11 cellular contexts compared by ENCODE assay signal in the genomic region with DNA sequence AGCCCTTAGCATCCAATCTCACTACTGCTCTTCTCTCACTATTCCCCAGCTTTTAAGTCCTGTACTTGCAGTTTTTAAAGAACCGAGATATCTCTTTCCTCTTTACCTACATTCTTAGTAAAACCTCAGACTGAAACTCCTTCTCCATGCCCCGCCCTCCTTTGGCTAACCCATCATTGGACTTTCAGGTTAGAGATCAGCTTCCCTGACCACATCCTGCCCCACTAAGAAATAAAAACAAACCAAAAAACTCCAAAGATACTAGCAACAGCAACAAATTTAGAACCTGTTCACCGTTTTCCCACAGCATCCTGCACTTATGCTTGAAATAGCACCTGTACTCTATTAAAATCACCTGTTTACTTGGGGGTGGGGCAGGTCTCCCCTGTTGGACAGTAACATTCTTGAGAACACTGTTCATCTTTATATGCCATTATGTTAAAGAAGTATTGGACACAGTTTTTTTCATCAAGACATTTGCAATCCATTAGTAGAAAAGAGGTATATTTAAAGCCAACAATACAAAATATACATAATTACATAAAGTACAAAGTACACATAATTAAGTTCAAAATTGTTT. TPM values are rescaled to one million over a fixed set of nuclear protein-coding genes. Genes with fewer than 3 reads are reported as not detected.
DNase-seq lines count a peak whose midpoint lies in the region; ATAC-seq and TF ChIP-seq lines count a peak whose summit lies in the region.
"Had no signal": no experiment of that assay in that cellular context is flagged by ENCODE, and none has a peak within 500 bp of the region (broad histone marks: within the 10 kb centered on the region; RNA-seq: fewer than 3 reads in every experiment).

No MANE protein-coding gene starts in this region.

- H3K27me3 ChIP-seq in BLaER1 treated with 17β-estradiol and CSF1 and Interleukin-3, amounts not matched to agents 10 nM and 100 nM = no peaks in the 10 kb centered on the region
- no peaks in the 10 kb centered on the region for H3K27me3 ChIP-seq in PC-3 (ENCODE audit: low read length)

- no TSS peak for BruUV-seq in PC-3 (replicated peaks; lab: Mats Ljungman, UMichigan)

- ATAC-seq in GM21390 (IDR thresholded peaks at IDR 0.05; ENCODE audit: unreplicated experiment) (peak; percentile 81), PC-3 (no peak), HG03139 (IDR thresholded peaks at IDR 0.05; ENCODE audit: unreplicated experiment) (no peak)
- ATAC-seq: K562 had no signal

- intact Hi-C loops in PC-3 (cut with micrococcal nuclease) = no loop called here

- POLR2A ChIA-PET in PC-3 (lab: Charles Lee; ENCODE audit: unreplicated experiment) = no interaction called here

- no peaks in the 10 kb centered on the region for H4K20me1 ChIP-seq in BLaER1 treated with 17β-estradiol and CSF1 and Interleukin-3, amounts not matched to agents 10 nM and 100 nM
- no peaks in the 10 kb centered on the region for H4K20me1 ChIP-seq in PC-3 (ENCODE audit: low read length)

- no peaks in the 10 kb centered on the region for H3K9me3 ChIP-seq in BLaER1 treated with 17β-estradiol and CSF1 and Interleukin-3, amounts not matched to agents 10 nM and 100 nM (replicated peaks in 1 of 11)
- no peaks in the 10 kb centered on the region for H3K9me3 ChIP-seq in PC-3 (ENCODE audit: low read length)
- H3K9me3 ChIP-seq: SJCRH30 had no signal

- peak overlapping the region in 6 of 11 experiments; percentile 1 to 37 (median 21); a peak in 7 of 22 replicates for H3K4me2 ChIP-seq in BLaER1 treated with 17β-estradiol and CSF1 and Interleukin-3, amounts not matched to agents 10 nM and 100 nM
- H3K4me2 ChIP-seq in PC-3 (ENCODE audit: low read length) = no peak overlapping the region

- CTCF ChIA-PET in PC-3 (lab: Charles Lee) = no interaction called here

- TF ChIP-seq CTCF in PC-3 (conservative IDR thresholded peaks at IDR 0.05; ENCODE audit: low read depth, low read length) = no peak

- no peak overlapping the region for H3K27ac ChIP-seq in BLaER1 treated with 17β-estradiol and CSF1 and Interleukin-3, amounts not matched to agents 10 nM and 100 nM
- no peak overlapping the region for H3K27ac ChIP-seq in PC-3 (ENCODE audit: low read length)
- H3K27ac ChIP-seq: SJCRH30 had no signal

- no peaks in the 10 kb centered on the region for H3F3A ChIP-seq in PC-3 (ENCODE audit: low read length, unreplicated experiment)

- no peak overlapping the region for H3K4me3 ChIP-seq in BLaER1 treated with 17β-estradiol and CSF1 and Interleukin-3, amounts not matched to agents 10 nM and 100 nM
- H3K4me3 ChIP-seq in PC-3 (ENCODE audit: low read length) = no peak overlapping the region
- H3K4me3 ChIP-seq: K562, SJCRH30 had no signal

- no peak overlapping the region for H2AFZ ChIP-seq in PC-3 (ENCODE audit: low read length)

- peaks cover 0 to 8% (median 5%) of the 10 kb centered on the region in 10 experiments; a peak in 9 of 20 replicates for H3K4me1 ChIP-seq in BLaER1 treated with 17β-estradiol and CSF1 and Interleukin-3, amounts not matched to agents 10 nM and 100 nM
- peaks cover 3% of the 10 kb centered on the region; the same call in 1 of the 2 replicates for H3K4me1 ChIP-seq in PC-3 (ENCODE audit: insufficient read depth, low read length)
- H3K4me1 ChIP-seq: SJCRH30 had no signal

- no peaks in the 10 kb centered on the region for H3K36me3 ChIP-seq in BLaER1 treated with 17β-estradiol and CSF1 and Interleukin-3, amounts not matched to agents 10 nM and 100 nM
- no peaks in the 10 kb centered on the region for H3K36me3 ChIP-seq in PC-3 (ENCODE audit: low read depth, low read length)
- H3K36me3 ChIP-seq: SJCRH30 had no signal

- peak; percentile 1 for DNase-seq in PC-3
- peak; percentile 47 for DNase-seq in activated naive CD4-positive, alpha-beta T cell treated with Interleukin-2 at 50 U/mL for 16 hours
- no peak for DNase-seq in NCI-H187 treated with DMSO at 0.1 percent for 48 hours (lab: John Stamatoyannopoulos, UW)
- DNase-seq in kidney tubule cell (ENCODE audit: low spot score) = no peak
- DNase-seq in anterior cingulate cortex (lab: John Stamatoyannopoulos, UW) = no peak
- DNase-seq: hypothalamus, SJCRH30 had no signal

- no peaks in the 10 kb centered on the region for H3K9me2 ChIP-seq in PC-3 (replicated peaks; ENCODE audit: low read length)

- no peak overlapping the region for H3K9ac ChIP-seq in BLaER1 treated with 17β-estradiol and CSF1 and Interleukin-3, amounts not matched to agents 10 nM and 100 nM
- H3K9ac ChIP-seq in PC-3 (ENCODE audit: low read length) = no peak overlapping the region

- H3K79me2 ChIP-seq in PC-3 (ENCODE audit: low read length) = no peaks in the 10 kb centered on the region

RNA-seq across cellular contexts. Expression of a gene that starts 16.3 kb away (rescaled TPM):
- 14.9 and 15.7 TPM in 2 replicates for total RNA-seq in PC-3 (2014; rRNA removed)

Comparison
In these comparisons a context has a peak if more than half of its experiments do, and no peak if none do; other contexts are left out.
1. DNase-seq: peak in PC-3 (single experiment) and activated naive CD4-positive, alpha-beta T cell treated with Interleukin-2 at 50 U/mL for 16 hours (single experiment); none in NCI-H187 treated with DMSO at 0.1 percent for 48 hours (single experiment), kidney tubule cell (single experiment) and anterior cingulate cortex (0 of 58).